ENCODE assay signal across 12 cellular contexts in the genomic region with DNA sequence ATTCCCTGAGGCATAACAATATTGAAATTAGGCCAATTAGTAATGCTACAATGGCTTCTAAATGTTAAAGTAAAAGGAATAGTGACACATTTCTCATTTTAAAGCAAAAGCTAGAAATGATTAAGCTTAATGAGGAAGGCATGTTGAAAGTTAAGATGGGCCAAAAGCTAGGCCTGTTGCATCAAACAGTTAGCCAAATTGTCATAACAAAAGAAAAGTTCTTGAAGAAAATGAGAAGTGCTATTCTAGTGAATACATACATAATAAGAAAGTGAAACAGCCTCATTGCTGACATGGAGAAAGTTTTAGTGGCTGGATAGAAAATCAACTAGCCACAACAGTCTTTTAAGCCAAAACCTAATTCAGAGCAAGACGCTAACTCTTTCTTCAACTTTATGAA. TPM values are rescaled to one million over a fixed set of nuclear protein-coding genes. Genes with fewer than 3 reads are reported as not detected.
A peak's percentile ranks its signal among the peaks of the same experiment; 100 is the strongest.
DNase-seq lines count a peak whose midpoint lies in the region; ATAC-seq, FAIRE-seq and TF ChIP-seq lines count a peak whose summit lies in the region.
"Had no signal": no experiment of that assay in that cellular context is flagged by ENCODE, and none has a peak within 500 bp of the region (broad histone marks: within the 10 kb centered on the region; RNA-seq: fewer than 3 reads in every experiment).

No MANE protein-coding gene starts in this region.

- no peak for FAIRE-seq in HTR-8/SVneo (lab: Jason Lieb, UNC)

- no peak overlapping the region for H3K4me3 ChIP-seq in breast epithelium

- TF ChIP-seq POLR2A in breast epithelium (IDR thresholded peaks at IDR 0.05) = no peak

- DNase-seq in fibroblast of gingiva (ENCODE audit: low read depth) (peak; percentile 52), cerebellum (ENCODE audit: low spot score) (no peak), HTR-8/SVneo (ENCODE audit: insufficient read length, low spot score) (no peak), breast epithelium (ENCODE audit: low spot score in 2 of 2) (no peak)
- DNase-seq: NCI-H1436; Right ventricle myocardium superior; stimulated activated CD4-positive, alpha-beta T cell treated with anti-CD3 and anti-CD28 coated beads, Interleukin-2, amount 100 ng/mL, for 48 hours had no signal

- H3K27ac ChIP-seq in breast epithelium = no peak overlapping the region

- no peaks in the 10 kb centered on the region for H3K4me1 ChIP-seq in breast epithelium

- no peak for TF ChIP-seq CTCF in breast epithelium (IDR thresholded peaks at IDR 0.05)

- intact Hi-C loops in breast epithelium (cut with DNase I; ENCODE audit: low total_unique reads) = no loop called here

- no peaks in the 10 kb centered on the region for H3K27me3 ChIP-seq in breast epithelium

- no peaks in the 10 kb centered on the region for H3K9me3 ChIP-seq in breast epithelium

- no peaks in the 10 kb centered on the region for H3K36me3 ChIP-seq in breast epithelium

- ATAC-seq in GM18870 (IDR thresholded peaks at IDR 0.05; ENCODE audit: unreplicated experiment) (peak; percentile 74), GM21528 (IDR thresholded peaks at IDR 0.05; ENCODE audit: low FRiP score, unreplicated experiment) (peak; percentile 68), HG03135 (IDR thresholded peaks at IDR 0.05; ENCODE audit: unreplicated experiment) (peak; percentile 67)

RNA-seq across cellular contexts. Expression of a gene that starts 12.9 kb away (rescaled TPM):
- total RNA-seq in cerebellum (not detected), breast epithelium (1 to 10 TPM in 1 of 3 donors, not detected in 2; 1.6 TPM)
- total RNA-seq: Daoy, dermis microvascular lymphatic vessel endothelial cell, Right ventricle myocardium superior had no signal

RNA-seq across cellular contexts. Expression of a gene that starts 22.5 kb away (rescaled TPM):
- total RNA-seq in cerebellum (not detected), breast epithelium (under 1 TPM in 1 of 3 donors, not detected in 2; 0.16 TPM)
- total RNA-seq: Daoy, dermis microvascular lymphatic vessel endothelial cell, Right ventricle myocardium superior had no signal

RNA-seq across cellular contexts. Expression of a gene that starts 51.2 kb away (rescaled TPM):
- 0.64 TPM for total RNA-seq in cerebellum
- 1 to 10 TPM in 2 of 3 donors, under 1 TPM in 1; 0.98 to 1.8 (median 1.8) TPM for total RNA-seq in breast epithelium
- total RNA-seq: Daoy had no signal
